ENCODE assay signal across 13 cellular contexts in the genomic region with DNA sequence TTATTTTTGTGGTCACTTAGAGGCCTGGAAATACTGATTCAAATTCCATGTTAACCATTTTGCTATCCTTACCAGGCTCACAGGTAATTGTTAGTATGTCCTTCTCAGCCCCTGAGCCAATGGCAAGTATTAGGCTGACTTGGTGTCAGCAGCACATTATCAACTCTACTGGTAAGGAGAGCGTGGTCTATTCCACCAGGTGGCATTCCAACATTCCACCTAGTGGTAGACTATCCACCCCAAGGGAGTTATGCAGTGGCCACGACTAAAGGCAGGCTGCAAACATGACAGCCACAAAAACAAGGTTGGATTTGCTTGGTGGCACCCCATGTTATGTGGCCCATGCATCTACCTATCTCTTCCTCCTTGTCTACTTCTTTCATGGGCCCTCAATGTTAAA. TPM values are rescaled to one million over a fixed set of nuclear protein-coding genes. Genes with fewer than 3 reads are reported as not detected.
DNase-seq lines count a peak whose midpoint lies in the region; ATAC-seq and TF ChIP-seq lines count a peak whose summit lies in the region.
"Had no signal": no experiment of that assay in that cellular context is flagged by ENCODE, and none has a peak within 500 bp of the region (broad histone marks: within the 10 kb centered on the region; RNA-seq: fewer than 3 reads in every experiment).

No MANE protein-coding gene starts in this region.

- H3K36me3 ChIP-seq in brain microvascular endothelial cell (replicated peaks) (no peaks in the 10 kb centered on the region), mesendoderm (ENCODE audit: control insufficient read depth, insufficient read depth, low read length) (no peaks in the 10 kb centered on the region)
- H3K36me3 ChIP-seq: heart left ventricle, SJCRH30 had no signal

- H2AK5ac ChIP-seq in mesendoderm (ENCODE audit: low read length) = no peak overlapping the region

- no peak overlapping the region for H4K8ac ChIP-seq in mesendoderm (ENCODE audit: low read depth, low read length)

- no peak overlapping the region for H2BK120ac ChIP-seq in mesendoderm (ENCODE audit: low read depth, low read length)

- H3K27me3 ChIP-seq in brain microvascular endothelial cell (replicated peaks) (no peaks in the 10 kb centered on the region), mesendoderm (ENCODE audit: insufficient read depth, low read length, poor library complexity) (no peaks in the 10 kb centered on the region)
- H3K27me3 ChIP-seq: heart left ventricle, SJCRH30 had no signal

- no peaks in the 10 kb centered on the region for H3K79me1 ChIP-seq in mesendoderm (ENCODE audit: low read length)

- in situ Hi-C loops in brain microvascular endothelial cell (cut with HindIII; ENCODE audit: low pct_ligation_motif_present, low sequenced_read_pairs) = no loop called here

- H3K4ac ChIP-seq in mesendoderm (ENCODE audit: low read depth, low read length) = no peak overlapping the region

- no peak overlapping the region for H3K9ac ChIP-seq in mesendoderm (ENCODE audit: low read length)

- H3K18ac ChIP-seq in mesendoderm (ENCODE audit: low read length) = no peak overlapping the region

- H3K27ac ChIP-seq in brain microvascular endothelial cell (no peak overlapping the region), mesendoderm (ENCODE audit: low read depth, low read length) (no peak overlapping the region)
- H3K27ac ChIP-seq: heart left ventricle, SJCRH30 had no signal

- no peak overlapping the region for H4K5ac ChIP-seq in mesendoderm (ENCODE audit: low read length)

- no peak overlapping the region for H2BK15ac ChIP-seq in mesendoderm (replicated peaks; ENCODE audit: low read depth)

- no CpG with 5 or more reads among the region's 2 CpGs for WGBS in mesendoderm (ENCODE audit: extremely low coverage, insufficient coverage, low lambda C conversion rate)

- no peak overlapping the region for H3K23ac ChIP-seq in mesendoderm (ENCODE audit: low read length)

- H3K4me2 ChIP-seq in mesendoderm (ENCODE audit: low read length) = no peak overlapping the region

- H3K4me3 ChIP-seq in brain microvascular endothelial cell (ENCODE audit: low read depth, low read length) (no peak overlapping the region), mesendoderm (ENCODE audit: low read length) (no peak overlapping the region)
- H3K4me3 ChIP-seq: heart left ventricle, SJCRH30 had no signal

- H2BK5ac ChIP-seq in mesendoderm (ENCODE audit: low read length) = no peak overlapping the region

- ATAC-seq in HG02870 (IDR thresholded peaks at IDR 0.05; ENCODE audit: unreplicated experiment) (peak; percentile 48), GM21390 (IDR thresholded peaks at IDR 0.05; ENCODE audit: unreplicated experiment) (no peak)
- ATAC-seq: activated CD4-positive, CD25-positive, alpha-beta regulatory T cell treated with anti-CD3 and anti-CD28 coated beads, Interleukin-2, amount 50 U/mL, for 24 hours; heart left ventricle had no signal

- DNase-seq in GM10266 (ENCODE audit: extremely low spot score) = no peak
- DNase-seq in brain microvascular endothelial cell = no peak
- peak; percentile 67 for DNase-seq in mesendoderm
- DNase-seq in NCI-H1436 treated with DMSO at 0.1 percent for 48 hours (lab: John Stamatoyannopoulos, UW) = no peak
- no peak for DNase-seq in GDM1 (lab: John Stamatoyannopoulos, UW)
- DNase-seq: activated gamma-delta T cell; NCI-H1417 treated with DMSO at 0.1 percent for 48 hours; stimulated activated CD4-positive, alpha-beta T cell treated with anti-CD3 and anti-CD28 coated beads, Interleukin-12 subunit alpha, Interleukin-12 subunit beta, amount 100 ng/mL, for 4 hours had no signal

- TF ChIP-seq CTCF in GM10266 (IDR thresholded peaks at IDR 0.05; ENCODE audit: control insufficient read depth, insufficient read depth, low read depth, missing control alignments) = peak; percentile 15
- TF ChIP-seq CTCF in brain microvascular endothelial cell (IDR thresholded peaks at IDR 0.05; ENCODE audit: low read depth, low read length, missing control alignments) = peak; percentile 20

- no peaks in the 10 kb centered on the region for H3K4me1 ChIP-seq in mesendoderm (ENCODE audit: control insufficient read depth, low read depth, low read length)
- H3K4me1 ChIP-seq: heart left ventricle had no signal

- no peaks in the 10 kb centered on the region for H3K79me2 ChIP-seq in mesendoderm (ENCODE audit: control insufficient read depth, insufficient read depth, low read length)

- no peak overlapping the region for H3K56ac ChIP-seq in mesendoderm (ENCODE audit: low read length)

RNA-seq across cellular contexts. Expression of a gene that starts 31.8 kb away (rescaled TPM):
- polyA plus RNA-seq in mesendoderm (2013, experiment 1 of 2) = 35.4 TPM
- polyA plus RNA-seq in mesendoderm (2013, experiment 2 of 2) = 37.2 TPM

RNA-seq across cellular contexts. Expression of a gene that starts 39.5 kb away (rescaled TPM):
- polyA plus RNA-seq in mesendoderm (2013, experiment 1 of 2) = 1.2 TPM
- 0.95 TPM for polyA plus RNA-seq in mesendoderm (2013, experiment 2 of 2)
